Comparison of ENCODE assay signal across 1 cellular context in the genomic region with DNA sequence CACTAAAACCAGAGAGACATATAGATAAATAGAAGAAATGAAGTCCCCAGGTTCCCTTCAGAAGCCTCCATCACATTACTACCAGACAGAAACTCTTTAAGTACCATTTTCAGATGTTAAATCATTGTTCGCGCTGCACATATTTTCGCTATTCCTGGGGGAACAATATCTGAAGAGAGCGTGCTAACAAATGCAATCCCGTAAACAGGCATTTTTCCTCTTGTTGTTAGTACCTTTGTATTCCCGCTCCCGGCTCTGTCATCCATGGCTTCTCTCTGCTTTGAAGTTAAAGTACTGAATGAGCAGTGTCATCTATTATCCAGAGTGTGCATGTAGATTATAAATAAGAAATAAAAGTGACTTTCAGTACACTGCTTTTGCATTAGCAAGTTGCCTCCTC.
TF ChIP-seq lines count a peak whose summit lies in the region.

No MANE protein-coding gene starts in this region.

TF ChIP-seq in IMR-90, 13 proteins besides CTCF, POLR2A, EP300 and RAD21 (continued from another document):
- TF ChIP-seq, protein P1, sequence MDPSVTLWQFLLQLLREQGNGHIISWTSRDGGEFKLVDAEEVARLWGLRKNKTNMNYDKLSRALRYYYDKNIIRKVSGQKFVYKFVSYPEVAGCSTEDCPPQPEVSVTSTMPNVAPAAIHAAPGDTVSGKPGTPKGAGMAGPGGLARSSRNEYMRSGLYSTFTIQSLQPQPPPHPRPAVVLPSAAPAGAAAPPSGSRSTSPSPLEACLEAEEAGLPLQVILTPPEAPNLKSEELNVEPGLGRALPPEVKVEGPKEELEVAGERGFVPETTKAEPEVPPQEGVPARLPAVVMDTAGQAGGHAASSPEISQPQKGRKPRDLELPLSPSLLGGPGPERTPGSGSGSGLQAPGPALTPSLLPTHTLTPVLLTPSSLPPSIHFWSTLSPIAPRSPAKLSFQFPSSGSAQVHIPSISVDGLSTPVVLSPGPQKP (IDR thresholded peaks at IDR 0.05; ENCODE audit: borderline replicate concordance, low read depth, low read length), result no peak
- TF ChIP-seq FOS (IDR thresholded peaks at IDR 0.05; ENCODE audit: low read depth, low read length) (no peak), RCOR1 (IDR thresholded peaks at IDR 0.05; ENCODE audit: insufficient replicate concordance, low read length) (no peak), MXI1 (IDR thresholded peaks at IDR 0.05; ENCODE audit: borderline replicate concordance, low read depth, low read length) (no peak), SMC3 (IDR thresholded peaks at IDR 0.05; ENCODE audit: low read depth, low read length) (no peak), CEBPB (IDR thresholded peaks at IDR 0.05; ENCODE audit: low read depth, low read length) (no peak)
- TF ChIP-seq, protein P2, sequence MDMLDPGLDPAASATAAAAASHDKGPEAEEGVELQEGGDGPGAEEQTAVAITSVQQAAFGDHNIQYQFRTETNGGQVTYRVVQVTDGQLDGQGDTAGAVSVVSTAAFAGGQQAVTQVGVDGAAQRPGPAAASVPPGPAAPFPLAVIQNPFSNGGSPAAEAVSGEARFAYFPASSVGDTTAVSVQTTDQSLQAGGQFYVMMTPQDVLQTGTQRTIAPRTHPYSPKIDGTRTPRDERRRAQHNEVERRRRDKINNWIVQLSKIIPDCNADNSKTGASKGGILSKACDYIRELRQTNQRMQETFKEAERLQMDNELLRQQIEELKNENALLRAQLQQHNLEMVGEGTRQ (IDR thresholded peaks at IDR 0.05; ENCODE audit: low read depth, low read length), result no peak
